Comparison of ENCODE assay signal across 29 cellular contexts in genomic region chr5:171617787-171618690, GRCh38.
"Had no signal": no experiment of that assay in that cellular context is flagged by ENCODE, and none has a peak within 500 bp of the region (broad histone marks: within the 10 kb centered on the region; RNA-seq: fewer than 3 reads in every experiment).

No MANE protein-coding gene starts in this region.

- H3K27me3 Mint-ChIP-seq: activated CD4-positive, alpha-beta T cell treated with anti-CD3 and anti-CD28 coated beads, Interleukin-2, amount 10 ng/mL, durations not matched to agents 24 days and 14 days; activated CD8-positive, alpha-beta memory T cell treated with anti-CD3 and anti-CD28 coated beads, Interleukin-2, amount 10 ng/mL, durations not matched to agents 7 days and 5 days had no signal

- H3K27me3 ChIP-seq: ascending aorta, cardiac muscle cell, colonic mucosa had no signal

- DNase-seq: activated CD4-positive, alpha-beta memory T cell treated with anti-CD3 and anti-CD28 coated beads for 36 hours; activated CD4-positive, alpha-beta T cell treated with anti-CD3 and anti-CD28 coated beads for 36 hours; activated CD4-positive, alpha-beta T cell treated with anti-CD3 and anti-CD28 coated beads, Interleukin-2, amount 10 ng/mL, durations not matched to agents 24 days and 14 days; activated CD4-positive, CD25-positive, alpha-beta regulatory T cell; activated CD4-positive, CD25-positive, alpha-beta regulatory T cell treated with anti-CD3 and anti-CD28 coated beads, Interleukin-2, amount 50 U/mL, for 72 hours; activated CD8-positive, alpha-beta memory T cell treated with anti-CD3 and anti-CD28 coated beads, Interleukin-2, amount 10 ng/mL, durations not matched to agents 7 days and 5 days; activated CD8-positive, alpha-beta memory T cell treated with anti-CD3 and anti-CD28 coated beads, Interleukin-2, amount 50 U/mL, for 4 hours; activated CD8-positive, alpha-beta T cell treated with anti-CD3 and anti-CD28 coated beads, Interleukin-2, amount 10 ng/mL, durations not matched to agents 7 days and 5 days; activated effector memory CD4-positive, alpha-beta T cell treated with anti-CD3 and anti-CD28 coated beads, Interleukin-2, amount 50 U/mL, for 16 hours; activated naive CD4-positive, alpha-beta T cell treated with anti-CD3 and anti-CD28 coated beads for 36 hours; activated naive CD8-positive, alpha-beta T cell treated with anti-CD3 and anti-CD28 coated beads, Interleukin-2, amount 10 ng/mL, durations not matched to agents 7 days and 5 days; activated T-cell treated with anti-CD3 and anti-CD28 coated beads, Interleukin-2, amount 50 U/mL, for 1 hour; activated T-cell treated with anti-CD3 and anti-CD28 coated beads, Interleukin-2, amount 50 U/mL, for 48 hours; central memory CD4-positive, alpha-beta T cell; cerebellar nuclear complex; colonic mucosa; effector CD8-positive, alpha-beta T cell; foreskin fibroblast; head of caudate nucleus; T-helper 2 cell had no signal

- H3K36me3 ChIP-seq: ascending aorta, breast epithelium, cardiac muscle cell, colonic mucosa had no signal

- H3K27ac Mint-ChIP-seq: activated CD4-positive, alpha-beta memory T cell treated with anti-CD3 and anti-CD28 coated beads for 36 hours; activated CD4-positive, alpha-beta T cell treated with anti-CD3 and anti-CD28 coated beads for 36 hours; activated CD4-positive, alpha-beta T cell treated with anti-CD3 and anti-CD28 coated beads, Interleukin-2, amount 10 ng/mL, durations not matched to agents 24 days and 14 days; activated CD8-positive, alpha-beta memory T cell treated with anti-CD3 and anti-CD28 coated beads, Interleukin-2, amount 10 ng/mL, durations not matched to agents 7 days and 5 days; activated CD8-positive, alpha-beta T cell treated with anti-CD3 and anti-CD28 coated beads, Interleukin-2, amount 10 ng/mL, durations not matched to agents 7 days and 5 days; activated naive CD4-positive, alpha-beta T cell treated with anti-CD3 and anti-CD28 coated beads for 36 hours; activated naive CD4-positive, alpha-beta T cell treated with anti-CD3 and anti-CD28 coated beads, Interleukin-2, amount 50 U/mL, for 24 hours; activated naive CD8-positive, alpha-beta T cell treated with anti-CD3 and anti-CD28 coated beads, Interleukin-2, amount 10 ng/mL, durations not matched to agents 7 days and 5 days; activated T-helper 1 cell treated with anti-CD3 and anti-CD28 coated beads, Interleukin-12 subunit alpha, Interleukin-12 subunit beta, Interleukin-2, Interleukin-4 antibody, amounts not matched to agents 30 ng/mL and 10 ng/mL and 1 ng/mL, durations not matched to agents 14 hours and 24 hours and 36 hours; activated T-helper 2 cell treated with anti-CD3 and anti-CD28 coated beads, Interferon-gamma antibody, Interleukin-2, Interleukin-4, amounts not matched to agents 10 μg/mL and 5 μg/mL and 100 μg/mL, durations not matched to agents 14 hours and 24 hours and 36 hours had no signal

- H3K36me3 Mint-ChIP-seq: activated CD4-positive, alpha-beta memory T cell treated with anti-CD3 and anti-CD28 coated beads for 36 hours; activated CD8-positive, alpha-beta memory T cell treated with anti-CD3 and anti-CD28 coated beads, Interleukin-2, amount 10 ng/mL, durations not matched to agents 7 days and 5 days; activated naive CD4-positive, alpha-beta T cell treated with anti-CD3 and anti-CD28 coated beads, Interleukin-2, amount 50 U/mL, for 24 hours; activated naive CD8-positive, alpha-beta T cell treated with anti-CD3 and anti-CD28 coated beads, Interleukin-2, amount 10 ng/mL, durations not matched to agents 7 days and 5 days; brain had no signal

- H3K9me3 ChIP-seq: ascending aorta, breast epithelium, colonic mucosa had no signal

- H3K4me3 Mint-ChIP-seq: activated CD4-positive, alpha-beta memory T cell treated with anti-CD3 and anti-CD28 coated beads for 36 hours; activated CD4-positive, alpha-beta T cell treated with anti-CD3 and anti-CD28 coated beads for 36 hours; activated CD4-positive, alpha-beta T cell treated with anti-CD3 and anti-CD28 coated beads, Interleukin-2, amount 10 ng/mL, durations not matched to agents 24 days and 14 days; activated CD8-positive, alpha-beta memory T cell treated with anti-CD3 and anti-CD28 coated beads, Interleukin-2, amount 10 ng/mL, durations not matched to agents 7 days and 5 days; activated CD8-positive, alpha-beta T cell treated with anti-CD3 and anti-CD28 coated beads, Interleukin-2, amount 10 ng/mL, durations not matched to agents 7 days and 5 days; activated naive CD4-positive, alpha-beta T cell treated with anti-CD3 and anti-CD28 coated beads for 36 hours; activated naive CD4-positive, alpha-beta T cell treated with anti-CD3 and anti-CD28 coated beads, Interleukin-2, amount 50 U/mL, for 24 hours; activated naive CD8-positive, alpha-beta T cell treated with anti-CD3 and anti-CD28 coated beads, Interleukin-2, amount 10 ng/mL, durations not matched to agents 7 days and 5 days; activated T-helper 1 cell treated with anti-CD3 and anti-CD28 coated beads, Interleukin-12 subunit alpha, Interleukin-12 subunit beta, Interleukin-2, Interleukin-4 antibody, amounts not matched to agents 30 ng/mL and 10 ng/mL and 1 ng/mL, durations not matched to agents 14 hours and 24 hours and 36 hours; brain had no signal

- H3K27ac ChIP-seq: ascending aorta, breast epithelium, cardiac muscle cell, colonic mucosa had no signal

- H3K9me3 Mint-ChIP-seq: activated CD4-positive, alpha-beta memory T cell treated with anti-CD3 and anti-CD28 coated beads for 36 hours; activated CD4-positive, alpha-beta T cell treated with anti-CD3 and anti-CD28 coated beads, Interleukin-2, amount 10 ng/mL, durations not matched to agents 24 days and 14 days; activated naive CD4-positive, alpha-beta T cell treated with anti-CD3 and anti-CD28 coated beads for 36 hours; activated naive CD4-positive, alpha-beta T cell treated with anti-CD3 and anti-CD28 coated beads, Interleukin-2, amount 50 U/mL, for 24 hours; activated naive CD8-positive, alpha-beta T cell treated with anti-CD3 and anti-CD28 coated beads, Interleukin-2, amount 10 ng/mL, durations not matched to agents 7 days and 5 days; activated T-helper 1 cell treated with anti-CD3 and anti-CD28 coated beads, Interleukin-12 subunit alpha, Interleukin-12 subunit beta, Interleukin-2, Interleukin-4 antibody, amounts not matched to agents 30 ng/mL and 10 ng/mL and 1 ng/mL, durations not matched to agents 14 hours and 24 hours and 36 hours; activated T-helper 2 cell treated with anti-CD3 and anti-CD28 coated beads, Interferon-gamma antibody, Interleukin-2, Interleukin-4, amounts not matched to agents 10 μg/mL and 5 μg/mL and 100 μg/mL, durations not matched to agents 14 hours and 24 hours and 36 hours had no signal

- H3K4me3 ChIP-seq: ascending aorta, breast epithelium, cardiac muscle cell, colonic mucosa had no signal

- H3K4me1 ChIP-seq: ascending aorta, breast epithelium, colonic mucosa had no signal

- H3K4me1 Mint-ChIP-seq: activated CD4-positive, alpha-beta T cell treated with anti-CD3 and anti-CD28 coated beads for 36 hours; activated CD4-positive, alpha-beta T cell treated with anti-CD3 and anti-CD28 coated beads, Interleukin-2, amount 10 ng/mL, durations not matched to agents 24 days and 14 days; activated CD8-positive, alpha-beta memory T cell treated with anti-CD3 and anti-CD28 coated beads, Interleukin-2, amount 10 ng/mL, durations not matched to agents 7 days and 5 days; activated naive CD4-positive, alpha-beta T cell treated with anti-CD3 and anti-CD28 coated beads, Interleukin-2, amount 50 U/mL, for 24 hours had no signal

- ATAC-seq: activated CD4-positive, alpha-beta T cell treated with anti-CD3 and anti-CD28 coated beads for 36 hours; activated CD8-positive, alpha-beta memory T cell treated with anti-CD3 and anti-CD28 coated beads, Interleukin-2, amount 10 ng/mL, durations not matched to agents 7 days and 5 days; activated CD8-positive, alpha-beta T cell treated with anti-CD3 and anti-CD28 coated beads, Interleukin-2, amount 10 ng/mL, durations not matched to agents 7 days and 5 days; esophagus mucosa had no signal

- FAIRE-seq: frontal cortex had no signal
